Comparison of ENCODE assay signal across 8 cellular contexts in genomic region chr4:140427919-140428471, GRCh38. TPM values are rescaled to one million over a fixed set of nuclear protein-coding genes. Genes with fewer than 3 reads are reported as not detected.
DNase-seq lines count a peak whose midpoint lies in the region; ATAC-seq and TF ChIP-seq lines count a peak whose summit lies in the region.

No MANE protein-coding gene starts in this region.

- no peaks in the 10 kb centered on the region for H3K36me3 ChIP-seq in HUES48 (ENCODE audit: control insufficient read depth, insufficient read depth, low read length)
- no peaks in the 10 kb centered on the region for H3K36me3 ChIP-seq in ascending aorta

- no peak for TF ChIP-seq POLR2A in lower leg skin (IDR thresholded peaks at IDR 0.05)

- peak overlapping the region; percentile 80 for H3K4me3 ChIP-seq in AG04450 (ENCODE audit: low read depth, low read length)
- H3K4me3 ChIP-seq in HUES48 (ENCODE audit: low read depth, low read length), result peak overlapping the region; percentile 90
- peak overlapping the region; percentile 58 to 66 for H3K4me3 ChIP-seq in ascending aorta
- peak overlapping the region; percentile 41 for H3K4me3 ChIP-seq in lower leg skin (ENCODE audit: low read depth, poor library complexity, severe bottlenecking)

- H3K4me1 ChIP-seq in HUES48 (ENCODE audit: control insufficient read depth, insufficient read depth, low read length), result peaks cover 9% of the 10 kb centered on the region
- peaks cover 0 to 3% of the 10 kb centered on the region in 2 donors for H3K4me1 ChIP-seq in ascending aorta

- H3K27ac ChIP-seq in AG04450 (ENCODE audit: low read depth, low read length) (no peak overlapping the region), HUES48 (ENCODE audit: low read depth, low read length) (peak overlapping the region; percentile 35), ascending aorta (no peak overlapping the region)

- no peak for DNase-seq in AG04450 (ENCODE audit: low read depth, low spot score)
- DNase-seq in ascending aorta (ENCODE audit: low spot score in 2 of 2), result no peak
- no peak for DNase-seq in lower leg skin (ENCODE audit: low spot score in 2 of 2)
- DNase-seq in NK-92 (lab: John Stamatoyannopoulos, UW; ENCODE audit: unreplicated experiment), result no peak
- DNase-seq in dedifferentiated amniotic fluid mesenchymal stem cell (ENCODE audit: extremely low spot score), result no peak
- DNase-seq in NCI-H1436 (lab: John Stamatoyannopoulos, UW), result no peak

- peak overlapping the region; percentile 57; the same call in 1 of the 2 replicates for H3K9ac ChIP-seq in HUES48 (ENCODE audit: low read depth, low read length)

- 42% methylated on average over 7 of the region's 7 CpGs for WGBS in lower leg skin, 2 donors

- intact Hi-C loops in ascending aorta (cut with DNase I) (no loop called here), lower leg skin (cut with DNase I; ENCODE audit: low total_unique reads) (no loop called here)

- CTCF ChIA-PET in AG04450 (lab: Charles Lee), result interaction anchor here (0.6 to 2.4 kb wide), 17 partner anchors 16 to 423 kb away, joined by 3 to 12 read pairs (median 3); partner anchors contain the start of genes ELMOD2 and SCOC

- POLR2A ChIA-PET in AG04450 (lab: Yijun Ruan, JAX), result no interaction called here

- H3K9me3 ChIP-seq in AG04450 (ENCODE audit: control insufficient read depth, insufficient read depth, low read length), result no peaks in the 10 kb centered on the region; the same call in 1 of the 2 replicates
- H3K9me3 ChIP-seq in HUES48 (ENCODE audit: control insufficient read depth, insufficient read depth, low read length), result no peaks in the 10 kb centered on the region
- H3K9me3 ChIP-seq in ascending aorta, result no peaks in the 10 kb centered on the region

- TF ChIP-seq CTCF in AG04450 (IDR thresholded peaks at IDR 0.05; ENCODE audit: low read depth, low read length) (no peak), ascending aorta (IDR thresholded peaks at IDR 0.05) (no peak), lower leg skin (IDR thresholded peaks at IDR 0.05) (no peak)

- H3K27me3 ChIP-seq in AG04450 (ENCODE audit: control insufficient read depth, insufficient read depth, low read length), result no peaks in the 10 kb centered on the region
- peaks cover 8% of the 10 kb centered on the region for H3K27me3 ChIP-seq in HUES48 (ENCODE audit: control insufficient read depth, insufficient read depth, low read length)
- H3K27me3 ChIP-seq in ascending aorta, result peaks cover 6% of the 10 kb centered on the region

- no peak for ATAC-seq in GM19452 (IDR thresholded peaks at IDR 0.05; ENCODE audit: unreplicated experiment)

RNA-seq across cellular contexts. Expression of gene CLGN, which starts 0.5 kb away (rescaled TPM):
- 1.6 and 2.7 TPM in 2 replicates for polyA plus RNA-seq in AG04450 (2011; rRNA removed)
- 0.28 and 0.56 TPM in 2 replicates for polyA minus RNA-seq in AG04450 (2011; rRNA and poly(A)+ RNA removed)
- not detected for total RNA-seq in ascending aorta
- total RNA-seq in lower leg skin, result under 1 TPM; 0.08 to 0.94 (median 0.37) TPM

RNA-seq across cellular contexts. Expression of gene SCOC, which starts 54.5 kb away (rescaled TPM):
- polyA plus RNA-seq in AG04450 (2011; rRNA removed), result 39.1 and 62.4 TPM in 2 replicates
- 7.0 and 17.8 TPM in 2 replicates for polyA minus RNA-seq in AG04450 (2011; rRNA and poly(A)+ RNA removed)
- 7.2 TPM for total RNA-seq in ascending aorta
- 10 to 100 TPM; 22.7 to 34.4 (median 26.8) TPM for total RNA-seq in lower leg skin
